8 cellular contexts compared by ENCODE assay signal in genomic region chr7:151251926-151252835, GRCh38. TPM values are rescaled to one million over a fixed set of nuclear protein-coding genes. Genes with fewer than 3 reads are reported as not detected.
DNase-seq lines count a peak whose midpoint lies in the region; ATAC-seq, FAIRE-seq and TF ChIP-seq lines count a peak whose summit lies in the region.

No MANE protein-coding gene starts in this region.

- no peaks in the 10 kb centered on the region for H3K9me3 ChIP-seq in HepG2 (ENCODE audit: low read length)

- H3K9ac ChIP-seq in HepG2 (ENCODE audit: insufficient read depth, low read depth, low read length): no peak overlapping the region

- intact Hi-C loops in HepG2 (cut with micrococcal nuclease; ENCODE audit: unreplicated experiment): loop anchor here (2.0 kb wide), 1 partner anchor 51 kb away; no protein-coding TSS in a partner anchor

- H3K9me3 Mint-ChIP-seq in stimulated activated naive CD8-positive, alpha-beta T cell treated with anti-CD3 and anti-CD28 coated beads, Interleukin-15, amount 100 ng/mL, for 72 hours: no peaks in the 10 kb centered on the region

- no peaks in the 10 kb centered on the region; the same call in 1 of the 2 replicates for H4K20me1 ChIP-seq in HepG2 (ENCODE audit: insufficient read depth, low read length)

- peak overlapping the region in 1 of 2 donors; percentile 84 for H3K27ac Mint-ChIP-seq in stimulated activated naive CD8-positive, alpha-beta T cell treated with anti-CD3 and anti-CD28 coated beads, Interleukin-15, amount 100 ng/mL, for 72 hours

- peak overlapping the region; percentile 74 for H3K4me2 ChIP-seq in HepG2 (ENCODE audit: low read depth, low read length)

- WGBS in HepG2 (ENCODE audit: low lambda C conversion rate): 13% methylated on average over 32 of the region's 52 CpGs

- peak overlapping the region; percentile 34 to 68 (median 49); a peak in 5 of 6 replicates for H3K4me3 ChIP-seq in HepG2 (replicated peaks in 1 of 3; ENCODE audit: insufficient read depth in 1 of 3, low read depth in 2 of 3, low read length in 3 of 3)

- FAIRE-seq in HepG2 (lab: Jason Lieb, UNC): no peak
- no peak for FAIRE-seq in GM12891 (lab: Jason Lieb, UNC)

- no peaks in the 10 kb centered on the region for H3K79me2 ChIP-seq in HepG2 (ENCODE audit: insufficient read depth, low read length)

- H2AFZ ChIP-seq in HepG2 (ENCODE audit: low read length): no peak overlapping the region

- H3K27ac ChIP-seq in HepG2 (ENCODE audit: extremely low read length, insufficient read depth, low read length): no peak overlapping the region

- DNase-seq in EL (peak; percentile 59), NCI-H460 (ENCODE audit: extremely low read depth, low read depth) (peak; percentile 49), dedifferentiated amniotic fluid mesenchymal stem cell (ENCODE audit: extremely low spot score) (peak; percentile 62), HepG2 (ENCODE audit: low spot score) (no peak), GM12891 (ENCODE audit: insufficient read length, low spot score) (no peak)
- no peak for DNase-seq in stimulated activated naive CD8-positive, alpha-beta T cell treated with anti-CD3 and anti-CD28 coated beads, Interleukin-15, amount 100 ng/mL, for 72 hours

- TF ChIP-seq EP300 in HepG2 (IDR thresholded peaks at IDR 0.05; ENCODE audit: low read depth in 2 of 2, low read length in 2 of 2) (no peak), HepG2 (CRISPR knock-in tag; IDR thresholded peaks at IDR 0.05; ENCODE audit: borderline replicate concordance) (no peak)

- H3K4me1 Mint-ChIP-seq in stimulated activated naive CD8-positive, alpha-beta T cell treated with anti-CD3 and anti-CD28 coated beads, Interleukin-15, amount 100 ng/mL, for 72 hours: peaks cover 47% of the 10 kb centered on the region

- TF ChIP-seq RAD21 in HepG2 (CRISPR knock-in tag; IDR thresholded peaks at IDR 0.05): no peak

- ATAC-seq in HepG2 (peak; percentile 37), HG03135 (IDR thresholded peaks at IDR 0.05; ENCODE audit: unreplicated experiment) (no peak), GM18858 (IDR thresholded peaks at IDR 0.05; ENCODE audit: unreplicated experiment) (no peak)
- peak; percentile 29 for ATAC-seq in stimulated activated naive CD8-positive, alpha-beta T cell treated with anti-CD3 and anti-CD28 coated beads, Interleukin-15, amount 100 ng/mL, for 72 hours

- POLR2A ChIA-PET in HepG2 (lab: Yijun Ruan, JAX): interaction anchor here (1.5 kb wide), 1 partner anchor 25 kb away, joined by 4 read pairs; the partner anchor contains the start of gene ABCF2

- no TSS peak for BruUV-seq in HepG2 (replicated peaks; lab: Mats Ljungman, UMichigan)

- H3K27me3 ChIP-seq in HepG2 (ENCODE audit: control insufficient read depth in 1 of 2, insufficient read depth in 2 of 2, low read length in 2 of 2): peaks cover 20 to 87% of the 10 kb centered on the region in 2 experiments

- no peaks in the 10 kb centered on the region for H3K36me3 ChIP-seq in HepG2 (replicated peaks in 1 of 2; ENCODE audit: control insufficient read depth in 1 of 2, insufficient read depth in 2 of 2, low read length in 2 of 2)

- peak overlapping the region; percentile 46 to 74 for H3K4me3 Mint-ChIP-seq in stimulated activated naive CD8-positive, alpha-beta T cell treated with anti-CD3 and anti-CD28 coated beads, Interleukin-15, amount 100 ng/mL, for 72 hours

- CTCF ChIA-PET in HepG2 (lab: Yijun Ruan, JAX; ENCODE audit: low intra/inter-chr PET ratio, low total read pairs): no interaction called here

- no peak for TF ChIP-seq CTCF in HepG2 (CRISPR knock-in tag; IDR thresholded peaks at IDR 0.05)

- TF ChIP-seq POLR2A in HepG2 (IDR thresholded peaks at IDR 0.05; ENCODE audit: insufficient read depth in 1 of 2, low read depth in 2 of 2, low read length in 2 of 2) (no peak), GM12891 (IDR thresholded peaks at IDR 0.05; ENCODE audit: low read depth, low read length) (no peak)

- in situ Hi-C loops in HepG2 (cut with HindIII; ENCODE audit: extremely low pct_ligation_motif_present, low pct_unique_long_range_greater_than_20kb): loop anchor here (5.0 kb wide), 1 partner anchor 50 kb away; no protein-coding TSS in a partner anchor

- peaks cover 51% of the 10 kb centered on the region for H3K27me3 Mint-ChIP-seq in stimulated activated naive CD8-positive, alpha-beta T cell treated with anti-CD3 and anti-CD28 coated beads, Interleukin-15, amount 100 ng/mL, for 72 hours

- H3K4me1 ChIP-seq in HepG2 (ENCODE audit: insufficient read depth, low read length): peaks cover 51% of the 10 kb centered on the region

RNA-seq across cellular contexts. Expression of gene SMARCD3, which starts 3.7 kb away (rescaled TPM):
- 39.0 and 43.5 TPM in 2 replicates for total RNA-seq in NCI-H460 (2014; rRNA removed; shearing (Covaris generic))
- 146 and 166 TPM in 2 replicates for polyA plus RNA-seq in NCI-H460 (2014; cell fraction: nucleus; rRNA removed)
- 0.53 and 0.62 TPM in 2 replicates for total RNA-seq in HepG2 (2016; rRNA removed; fragmentation: Illumina TruSeq; extraction: Trizol)
- 0.79 and 1.2 TPM in 2 replicates for total RNA-seq in HepG2 (2016; cell fraction: cytosol; rRNA removed; fragmentation: Illumina TruSeq; extraction: Trizol; ENCODE audit: low read depth)
- 0.24 and 0.84 TPM in 2 replicates for total RNA-seq in HepG2 (2016; cell fraction: insoluble cytoplasmic fraction; rRNA removed; fragmentation: Illumina TruSeq; extraction: Trizol)
- 0.86 and 1.2 TPM in 2 replicates for total RNA-seq in HepG2 (2016; cell fraction: membrane; rRNA removed; fragmentation: Illumina TruSeq; extraction: Trizol)
- 0.62 and 1.0 TPM in 2 replicates for total RNA-seq in HepG2 (2016; cell fraction: nucleus; rRNA removed; fragmentation: Illumina TruSeq; extraction: Trizol)
- polyA plus RNA-seq in HepG2 (2011; rRNA removed): 0.20 and 0.44 TPM in 2 replicates
- 0.08 and 0.09 TPM in 2 replicates for polyA plus RNA-seq in HepG2 (2011; cell fraction: cytosol; rRNA removed)
- 1.7 and 2.4 TPM in 2 replicates for polyA plus RNA-seq in HepG2 (2011; cell fraction: nucleus; rRNA removed)
- 3.8 and 4.0 TPM in 2 replicates for polyA plus RNA-seq in HepG2 (2012)
- polyA plus RNA-seq in HepG2 (2016; cell fraction: cytosol; fragmentation: Illumina TruSeq; extraction: Trizol; ENCODE audit: low read depth): 0.55 and 0.76 TPM in 2 replicates
- polyA plus RNA-seq in HepG2 (2016; cell fraction: insoluble cytoplasmic fraction; fragmentation: Illumina TruSeq; extraction: Trizol; ENCODE audit: low read depth): 0.35 and 0.52 TPM in 2 replicates
- polyA plus RNA-seq in HepG2 (2016; cell fraction: membrane; fragmentation: Illumina TruSeq; extraction: Trizol; ENCODE audit: low read depth): 0.62 and 0.80 TPM in 2 replicates
- 2.7 and 3.3 TPM in 2 replicates for polyA plus RNA-seq in HepG2 (2016; cell fraction: nucleus; fragmentation: Illumina TruSeq; extraction: Trizol; ENCODE audit: insufficient read depth, low read depth)
- polyA minus RNA-seq in HepG2 (2011; rRNA and poly(A)+ RNA removed; ENCODE audit: low replicate concordance): 0.38 and 3.6 TPM in 2 replicates
- polyA minus RNA-seq in HepG2 (2011; cell fraction: cytosol; rRNA and poly(A)+ RNA removed): 1.1 TPM in 1 of 2 replicates, not detected in the other
- polyA minus RNA-seq in HepG2 (2011; cell fraction: nucleus; rRNA and poly(A)+ RNA removed): 0.25 and 0.64 TPM in 2 replicates
- 4.5 TPM for polyA plus RNA-seq in GM12891 (2012; ENCODE audit: low read depth, missing spikeins)

RNA-seq across cellular contexts. Expression of gene CHPF2, which starts 19.9 kb away (rescaled TPM):
- 33.3 and 33.7 TPM in 2 replicates for total RNA-seq in NCI-H460 (2014; rRNA removed; shearing (Covaris generic))
- 71.4 and 79.1 TPM in 2 replicates for polyA plus RNA-seq in NCI-H460 (2014; cell fraction: nucleus; rRNA removed)
- total RNA-seq in HepG2 (2016; rRNA removed; fragmentation: Illumina TruSeq; extraction: Trizol): 10.2 and 21.5 TPM in 2 replicates
- 1.7 and 2.5 TPM in 2 replicates for total RNA-seq in HepG2 (2016; cell fraction: cytosol; rRNA removed; fragmentation: Illumina TruSeq; extraction: Trizol; ENCODE audit: low read depth)
- total RNA-seq in HepG2 (2016; cell fraction: insoluble cytoplasmic fraction; rRNA removed; fragmentation: Illumina TruSeq; extraction: Trizol): 9.4 and 21.0 TPM in 2 replicates
- total RNA-seq in HepG2 (2016; cell fraction: membrane; rRNA removed; fragmentation: Illumina TruSeq; extraction: Trizol): 5.8 and 7.3 TPM in 2 replicates
- total RNA-seq in HepG2 (2016; cell fraction: nucleus; rRNA removed; fragmentation: Illumina TruSeq; extraction: Trizol): 26.3 and 31.0 TPM in 2 replicates
- 15.4 and 22.5 TPM in 2 replicates for polyA plus RNA-seq in HepG2 (2011; rRNA removed)
- polyA plus RNA-seq in HepG2 (2011; cell fraction: cytosol; rRNA removed): 13.1 and 17.3 TPM in 2 replicates
- polyA plus RNA-seq in HepG2 (2011; cell fraction: nucleus; rRNA removed): 62.4 and 64.6 TPM in 2 replicates
- polyA plus RNA-seq in HepG2 (2012): 12.1 and 17.0 TPM in 2 replicates
- polyA plus RNA-seq in HepG2 (2016; cell fraction: cytosol; fragmentation: Illumina TruSeq; extraction: Trizol; ENCODE audit: low read depth): 1.1 and 1.3 TPM in 2 replicates
- polyA plus RNA-seq in HepG2 (2016; cell fraction: insoluble cytoplasmic fraction; fragmentation: Illumina TruSeq; extraction: Trizol; ENCODE audit: low read depth): 8.7 and 8.9 TPM in 2 replicates
- polyA plus RNA-seq in HepG2 (2016; cell fraction: membrane; fragmentation: Illumina TruSeq; extraction: Trizol; ENCODE audit: low read depth): 3.0 and 4.1 TPM in 2 replicates
- polyA plus RNA-seq in HepG2 (2016; cell fraction: nucleus; fragmentation: Illumina TruSeq; extraction: Trizol; ENCODE audit: insufficient read depth, low read depth): 33.0 and 37.5 TPM in 2 replicates
- polyA minus RNA-seq in HepG2 (2011; rRNA and poly(A)+ RNA removed; ENCODE audit: low replicate concordance): 28.1 and 43.5 TPM in 2 replicates
- polyA minus RNA-seq in HepG2 (2011; cell fraction: cytosol; rRNA and poly(A)+ RNA removed): 15.1 and 16.0 TPM in 2 replicates
- polyA minus RNA-seq in HepG2 (2011; cell fraction: nucleus; rRNA and poly(A)+ RNA removed): 30.7 and 33.6 TPM in 2 replicates
- 17.7 TPM for polyA plus RNA-seq in GM12891 (2012; ENCODE audit: low read depth, missing spikeins)

RNA-seq across cellular contexts. Expression of gene ABCF2, which starts 25.2 kb away (rescaled TPM):
- total RNA-seq in NCI-H460 (2014; rRNA removed; shearing (Covaris generic)): 70.0 and 73.6 TPM in 2 replicates
- polyA plus RNA-seq in NCI-H460 (2014; cell fraction: nucleus; rRNA removed): 53.1 and 67.7 TPM in 2 replicates
- total RNA-seq in HepG2 (2016; rRNA removed; fragmentation: Illumina TruSeq; extraction: Trizol): 42.5 and 43.0 TPM in 2 replicates
- 7.5 and 8.4 TPM in 2 replicates for total RNA-seq in HepG2 (2016; cell fraction: cytosol; rRNA removed; fragmentation: Illumina TruSeq; extraction: Trizol; ENCODE audit: low read depth)
- total RNA-seq in HepG2 (2016; cell fraction: insoluble cytoplasmic fraction; rRNA removed; fragmentation: Illumina TruSeq; extraction: Trizol): 41.2 and 42.3 TPM in 2 replicates
- 21.7 and 24.5 TPM in 2 replicates for total RNA-seq in HepG2 (2016; cell fraction: membrane; rRNA removed; fragmentation: Illumina TruSeq; extraction: Trizol)
- total RNA-seq in HepG2 (2016; cell fraction: nucleus; rRNA removed; fragmentation: Illumina TruSeq; extraction: Trizol): 22.4 and 24.6 TPM in 2 replicates
- polyA plus RNA-seq in HepG2 (2011; rRNA removed): 16.3 and 18.5 TPM in 2 replicates
- polyA plus RNA-seq in HepG2 (2011; cell fraction: cytosol; rRNA removed): 19.7 and 19.8 TPM in 2 replicates
- 20.0 and 25.1 TPM in 2 replicates for polyA plus RNA-seq in HepG2 (2011; cell fraction: nucleus; rRNA removed)
- polyA plus RNA-seq in HepG2 (2012): 12.8 and 19.4 TPM in 2 replicates
- 5.7 and 6.2 TPM in 2 replicates for polyA plus RNA-seq in HepG2 (2016; cell fraction: cytosol; fragmentation: Illumina TruSeq; extraction: Trizol; ENCODE audit: low read depth)
- 26.4 and 36.5 TPM in 2 replicates for polyA plus RNA-seq in HepG2 (2016; cell fraction: insoluble cytoplasmic fraction; fragmentation: Illumina TruSeq; extraction: Trizol; ENCODE audit: low read depth)
- polyA plus RNA-seq in HepG2 (2016; cell fraction: membrane; fragmentation: Illumina TruSeq; extraction: Trizol; ENCODE audit: low read depth): 12.8 and 14.1 TPM in 2 replicates
- polyA plus RNA-seq in HepG2 (2016; cell fraction: nucleus; fragmentation: Illumina TruSeq; extraction: Trizol; ENCODE audit: insufficient read depth, low read depth): 33.8 and 36.4 TPM in 2 replicates
- 23.8 and 78.9 TPM in 2 replicates for polyA minus RNA-seq in HepG2 (2011; rRNA and poly(A)+ RNA removed; ENCODE audit: low replicate concordance)
- polyA minus RNA-seq in HepG2 (2011; cell fraction: cytosol; rRNA and poly(A)+ RNA removed): 9.2 and 9.3 TPM in 2 replicates
- polyA minus RNA-seq in HepG2 (2011; cell fraction: nucleus; rRNA and poly(A)+ RNA removed): 13.9 and 19.9 TPM in 2 replicates
- polyA plus RNA-seq in GM12891 (2012; ENCODE audit: low read depth, missing spikeins): 29.6 TPM

RNA-seq across cellular contexts. Expression of gene H2BK1, which starts 41.9 kb away (rescaled TPM):
- not detected in 2 replicates for total RNA-seq in NCI-H460 (2014; rRNA removed; shearing (Covaris generic))
- polyA plus RNA-seq in NCI-H460 (2014; cell fraction: nucleus; rRNA removed): not detected in 2 replicates
- total RNA-seq in HepG2 (2016; rRNA removed; fragmentation: Illumina TruSeq; extraction: Trizol): not detected in 2 replicates
- total RNA-seq in HepG2 (2016; cell fraction: cytosol; rRNA removed; fragmentation: Illumina TruSeq; extraction: Trizol; ENCODE audit: low read depth): not detected in 2 replicates
- total RNA-seq in HepG2 (2016; cell fraction: insoluble cytoplasmic fraction; rRNA removed; fragmentation: Illumina TruSeq; extraction: Trizol): not detected in 2 replicates
- total RNA-seq in HepG2 (2016; cell fraction: membrane; rRNA removed; fragmentation: Illumina TruSeq; extraction: Trizol): not detected in 2 replicates
- total RNA-seq in HepG2 (2016; cell fraction: nucleus; rRNA removed; fragmentation: Illumina TruSeq; extraction: Trizol): not detected in 2 replicates
- not detected in 2 replicates for polyA plus RNA-seq in HepG2 (2011; rRNA removed)
- polyA plus RNA-seq in HepG2 (2011; cell fraction: cytosol; rRNA removed): not detected in 2 replicates
- polyA plus RNA-seq in HepG2 (2011; cell fraction: nucleus; rRNA removed): not detected in 2 replicates
- polyA plus RNA-seq in HepG2 (2012): not detected in 2 replicates
- not detected in 2 replicates for polyA plus RNA-seq in HepG2 (2016; cell fraction: cytosol; fragmentation: Illumina TruSeq; extraction: Trizol; ENCODE audit: low read depth)
- not detected in 2 replicates for polyA plus RNA-seq in HepG2 (2016; cell fraction: insoluble cytoplasmic fraction; fragmentation: Illumina TruSeq; extraction: Trizol; ENCODE audit: low read depth)
- polyA plus RNA-seq in HepG2 (2016; cell fraction: membrane; fragmentation: Illumina TruSeq; extraction: Trizol; ENCODE audit: low read depth): not detected in 2 replicates
- polyA plus RNA-seq in HepG2 (2016; cell fraction: nucleus; fragmentation: Illumina TruSeq; extraction: Trizol; ENCODE audit: insufficient read depth, low read depth): not detected in 2 replicates
- polyA minus RNA-seq in HepG2 (2011; rRNA and poly(A)+ RNA removed; ENCODE audit: low replicate concordance): not detected in 2 replicates
- not detected in 2 replicates for polyA minus RNA-seq in HepG2 (2011; cell fraction: cytosol; rRNA and poly(A)+ RNA removed)
- 1.4 and 1.7 TPM in 2 replicates for polyA minus RNA-seq in HepG2 (2011; cell fraction: nucleus; rRNA and poly(A)+ RNA removed)
- polyA plus RNA-seq in GM12891 (2012; ENCODE audit: low read depth, missing spikeins): not detected

Comparison
In these comparisons a context has a peak if more than half of its experiments do, and no peak if none do; other contexts are left out.
1. DNase-seq: peak in EL (single experiment), NCI-H460 (single experiment) and dedifferentiated amniotic fluid mesenchymal stem cell (single experiment); none in HepG2 (single experiment), stimulated activated naive CD8-positive, alpha-beta T cell treated with anti-CD3 and anti-CD28 coated beads, Interleukin-15, amount 100 ng/mL, for 72 hours (0 of 2) and GM12891 (single experiment).
2. ATAC-seq: peak in HepG2 (single experiment) and stimulated activated naive CD8-positive, alpha-beta T cell treated with anti-CD3 and anti-CD28 coated beads, Interleukin-15, amount 100 ng/mL, for 72 hours (single experiment); none in HG03135 (single experiment) and GM18858 (single experiment).
3. RNA of gene SMARCD3, which starts 3.7 kb away (total RNA-seq): 39.0 to 43.5 TPM in NCI-H460; 0.24 to 1.2 TPM in HepG2; every median in the first group is over 10 times any median in the second.